ENCODE assay signal across 18 cellular contexts in the genomic region with DNA sequence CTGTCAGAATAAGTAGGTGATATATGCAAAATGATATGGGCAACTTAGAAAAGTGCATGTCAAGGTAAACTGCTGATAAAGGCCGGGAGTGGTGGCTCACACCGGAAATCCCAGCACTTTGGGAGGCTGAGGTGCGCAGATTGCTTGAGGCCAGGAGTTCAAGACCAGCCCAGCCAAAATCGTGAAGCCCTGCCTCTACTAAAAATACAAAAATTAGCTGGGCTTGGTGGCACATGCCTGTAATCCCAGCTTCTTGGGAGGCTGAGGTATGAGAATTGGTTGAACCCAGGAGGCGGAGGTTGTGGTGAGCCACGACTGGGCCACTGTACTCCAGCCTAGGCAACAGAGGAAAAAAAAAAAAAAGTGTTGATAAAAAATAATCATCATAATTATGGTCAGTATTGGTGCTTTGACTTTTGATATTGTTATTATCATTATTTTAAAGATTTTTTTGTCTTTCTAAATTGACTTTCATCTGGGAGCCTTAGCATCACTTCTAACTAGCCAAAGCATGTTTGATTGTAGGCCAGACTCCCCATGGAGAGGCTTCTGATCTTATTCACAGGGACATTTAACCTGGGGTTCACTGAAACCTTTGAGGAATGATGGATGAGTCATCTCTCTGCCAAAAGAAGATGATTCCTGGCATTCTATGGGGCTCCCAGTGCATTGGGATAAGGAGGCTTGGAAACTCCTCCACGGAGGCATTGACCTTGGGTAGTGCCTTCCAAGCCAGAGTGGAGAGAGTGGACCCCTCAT. TPM values are rescaled to one million over a fixed set of nuclear protein-coding genes. Genes with fewer than 3 reads are reported as not detected.
DNase-seq lines count a peak whose midpoint lies in the region; ATAC-seq and TF ChIP-seq lines count a peak whose summit lies in the region.
"Had no signal": no experiment of that assay in that cellular context is flagged by ENCODE, and none has a peak within 500 bp of the region (broad histone marks: within the 10 kb centered on the region; RNA-seq: fewer than 3 reads in every experiment).

No MANE protein-coding gene starts in this region.

- H2BK120ac ChIP-seq in IMR-90 (ENCODE audit: low read depth, low read length), result peak overlapping the region; percentile 35; the same call in 1 of the 2 replicates
- no peak overlapping the region for H2BK120ac ChIP-seq in mesendoderm (ENCODE audit: low read depth, low read length)

- H3K79me1 ChIP-seq in IMR-90 (ENCODE audit: low read depth in 1 of 2, low read length in 2 of 2), result peaks cover 46 to 86% of the 10 kb centered on the region in 2 experiments
- no peaks in the 10 kb centered on the region for H3K79me1 ChIP-seq in mesendoderm (ENCODE audit: low read length)

- TF ChIP-seq EP300 in SK-N-SH (IDR thresholded peaks at IDR 0.05; ENCODE audit: borderline replicate concordance in 1 of 2, low read depth in 1 of 2, low read length in 1 of 2), result no peak

- peak overlapping the region; percentile 4 for H4K5ac ChIP-seq in IMR-90 (ENCODE audit: low read depth, low read length)
- no peak overlapping the region for H4K5ac ChIP-seq in mesendoderm (ENCODE audit: low read length)

- H3K9me3 ChIP-seq in SK-N-SH (no peaks in the 10 kb centered on the region), IMR-90 (ENCODE audit: control insufficient read depth, insufficient read depth, low read length) (no peaks in the 10 kb centered on the region)
- H3K9me3 ChIP-seq: ascending aorta, Caco-2, SJSA1, transverse colon had no signal

- peak overlapping the region; percentile 30 for H2AK9ac ChIP-seq in IMR-90 (replicated peaks; ENCODE audit: low read depth, low read length, poor library complexity)

- peaks cover 15% of the 10 kb centered on the region for H3K9me1 ChIP-seq in IMR-90 (ENCODE audit: insufficient read depth, low read length)

- H2BK15ac ChIP-seq in IMR-90 (ENCODE audit: low read depth, low read length) (peak overlapping the region; percentile 30; the same call in 1 of the 3 replicates), mesendoderm (replicated peaks; ENCODE audit: low read depth) (no peak overlapping the region)

- H3K56ac ChIP-seq in IMR-90 (ENCODE audit: extremely low read depth, insufficient read depth, low read length) (no peak overlapping the region), mesendoderm (ENCODE audit: low read length) (no peak overlapping the region)

- H2AFZ ChIP-seq in SK-N-SH (ENCODE audit: low read depth) (no peak overlapping the region), IMR-90 (replicated peaks; ENCODE audit: low read length, poor library complexity) (no peak overlapping the region)

- H3K4ac ChIP-seq in IMR-90 (ENCODE audit: low read depth, low read length), result peak overlapping the region; percentile 50; the same call in 1 of the 2 replicates
- H3K4ac ChIP-seq in mesendoderm (ENCODE audit: low read depth, low read length), result no peak overlapping the region

- H3K14ac ChIP-seq in IMR-90 (replicated peaks; ENCODE audit: low read depth, low read length), result peak overlapping the region; percentile 43

- no peaks in the 10 kb centered on the region for H3K9me2 ChIP-seq in SK-N-SH

- H2BK20ac ChIP-seq in IMR-90 (ENCODE audit: low read depth, low read length), result no peak overlapping the region

- no peak overlapping the region for H3K9ac ChIP-seq in SK-N-SH
- no peak overlapping the region for H3K9ac ChIP-seq in IMR-90 (ENCODE audit: low read depth, low read length)
- H3K9ac ChIP-seq in mesendoderm (ENCODE audit: low read length), result no peak overlapping the region

- dilution Hi-C loops in IMR-90 (cut with HindIII; ENCODE audit: low sequenced_read_pairs, unreplicated experiment), result no loop called here

- no peak for TF ChIP-seq POLR2A in IMR-90 (IDR thresholded peaks at IDR 0.05; ENCODE audit: low read depth, low read length)

- no peak for TF ChIP-seq RAD21 in SK-N-SH (IDR thresholded peaks at IDR 0.05; ENCODE audit: low read length)
- no peak for TF ChIP-seq RAD21 in IMR-90 (IDR thresholded peaks at IDR 0.05; ENCODE audit: low read length)

- H3K79me2 ChIP-seq in SK-N-SH (ENCODE audit: insufficient read depth) (peaks cover 21% of the 10 kb centered on the region; the same call in 1 of the 2 replicates), mesendoderm (ENCODE audit: control insufficient read depth, insufficient read depth, low read length) (no peaks in the 10 kb centered on the region)

- H3K4me3 ChIP-seq in SK-N-SH (ENCODE audit: low read depth in 2 of 2, low read length in 1 of 2), result no peak overlapping the region
- H3K4me3 ChIP-seq in IMR-90 (ENCODE audit: insufficient read depth, low read depth, low read length), result no peak overlapping the region
- H3K4me3 ChIP-seq in mesendoderm (ENCODE audit: low read length), result no peak overlapping the region
- H3K4me3 ChIP-seq: ascending aorta, SJSA1, transverse colon had no signal

- H3K27ac ChIP-seq in SK-N-SH (ENCODE audit: low read depth in 2 of 2, low read length in 1 of 2) (no peak overlapping the region), IMR-90 (ENCODE audit: insufficient read depth, low read length) (0 out of 2 replicates have a peak overlapping the region, but pooled peaks have one; percentile 8), mesendoderm (ENCODE audit: low read depth, low read length) (peak overlapping the region; percentile 58)
- H3K27ac ChIP-seq: ascending aorta, SJSA1, VCaP had no signal

- peak overlapping the region in 1 of 2 experiments; percentile 25; a peak in 2 of 4 replicates for H4K8ac ChIP-seq in IMR-90 (ENCODE audit: low read depth in 2 of 2, low read length in 2 of 2)
- no peak overlapping the region for H4K8ac ChIP-seq in mesendoderm (ENCODE audit: low read depth, low read length)

- no peaks in the 10 kb centered on the region for H3K27me3 ChIP-seq in SK-N-SH (ENCODE audit: insufficient read depth)
- H3K27me3 ChIP-seq in IMR-90 (ENCODE audit: control insufficient read depth, insufficient read depth, low read length), result no peaks in the 10 kb centered on the region
- no peaks in the 10 kb centered on the region for H3K27me3 ChIP-seq in mesendoderm (ENCODE audit: insufficient read depth, low read length, poor library complexity)
- H3K27me3 ChIP-seq: ascending aorta, SJSA1, transverse colon had no signal

- H3F3A ChIP-seq in SK-N-SH (replicated peaks; ENCODE audit: insufficient read depth), result peaks cover 11% of the 10 kb centered on the region

- CTCF ChIA-PET in SK-N-SH (lab: Yijun Ruan, JAX) (interaction anchor here (0.9 to 5.6 kb wide), 5 partner anchors 9 to 81 kb away, joined by 3 to 34 read pairs (median 6); no protein-coding TSS in a partner anchor), IMR-90 (lab: Yijun Ruan, JAX) (interaction anchor here (0.7 to 0.9 kb wide), 2 partner anchors 11 to 13 kb away, joined by 3 read pairs; no protein-coding TSS in a partner anchor)

- 91% methylated on average over 7 of the region's 7 CpGs for WGBS in SK-N-SH (ENCODE audit: low lambda C conversion rate)
- 100% methylated on average over 1 of the region's 7 CpGs; no CpG with 5 or more reads in 1 of the 2 experiments for WGBS in IMR-90 (ENCODE audit: extremely low coverage in 2 of 2, insufficient read length in 1 of 2), 2 experiments
- no CpG with 5 or more reads among the region's 7 CpGs for WGBS in mesendoderm (ENCODE audit: extremely low coverage, insufficient coverage, low lambda C conversion rate)

- H2BK5ac ChIP-seq in IMR-90 (ENCODE audit: low read depth, low read length, poor library complexity, severe bottlenecking) (peak overlapping the region; percentile 37), mesendoderm (ENCODE audit: low read length) (no peak overlapping the region)

- in situ Hi-C loops in IMR-90 (cut with MboI; ENCODE audit: low sequenced_read_pairs), result no loop called here

- no TSS peak for BruUV-seq in IMR-90 (replicated peaks; lab: Mats Ljungman, UMichigan)

- H3K18ac ChIP-seq in IMR-90 (ENCODE audit: low read depth, low read length), result peak overlapping the region; percentile 16; the same call in 1 of the 2 replicates
- H3K18ac ChIP-seq in mesendoderm (ENCODE audit: low read length), result no peak overlapping the region

- H3K23ac ChIP-seq in IMR-90 (ENCODE audit: low read depth, low read length) (peak overlapping the region; percentile 20; the same call in 1 of the 2 replicates), mesendoderm (ENCODE audit: low read length) (no peak overlapping the region)

- no peaks in the 10 kb centered on the region for H3K36me3 ChIP-seq in SK-N-SH (replicated peaks in 1 of 2; ENCODE audit: control insufficient read depth in 1 of 2, insufficient read depth in 2 of 2, low read length in 1 of 2)
- H3K36me3 ChIP-seq in IMR-90 (ENCODE audit: control insufficient read depth, insufficient read depth, low read length), result peaks cover 35% of the 10 kb centered on the region
- no peaks in the 10 kb centered on the region for H3K36me3 ChIP-seq in mesendoderm (ENCODE audit: control insufficient read depth, insufficient read depth, low read length)
- H3K36me3 ChIP-seq: transverse colon had no signal

- peaks cover 3 to 6% of the 10 kb centered on the region in 2 experiments; a peak in 2 of 4 replicates for H3K4me1 ChIP-seq in SK-N-SH (ENCODE audit: control insufficient read depth in 1 of 2, insufficient read depth in 2 of 2, low read depth in 1 of 2, low read length in 1 of 2)
- H3K4me1 ChIP-seq in IMR-90 (ENCODE audit: control insufficient read depth, insufficient read depth, low read length), result peaks cover 7% of the 10 kb centered on the region
- peaks cover 6% of the 10 kb centered on the region for H3K4me1 ChIP-seq in mesendoderm (ENCODE audit: control insufficient read depth, low read depth, low read length)

- no peak overlapping the region for H3K4me2 ChIP-seq in SK-N-SH
- no peak overlapping the region for H3K4me2 ChIP-seq in IMR-90 (ENCODE audit: low read depth, low read length)
- no peak overlapping the region for H3K4me2 ChIP-seq in mesendoderm (ENCODE audit: low read length)

- TF ChIP-seq CTCF in SK-N-SH (IDR thresholded peaks at IDR 0.05) (no peak), IMR-90 (conservative IDR thresholded peaks at IDR 0.05; ENCODE audit: low read depth, low read length) (no peak)

- ATAC-seq in SK-N-SH treated with all-trans-retinoic acid at 6 μM for 48 hours, result no peak
- peak; percentile 24; the same call in 1 of the 2 replicates for ATAC-seq in IMR-90 (ENCODE audit: low read depth)

- DNase-seq in SK-N-SH (no peak), IMR-90 (peak; percentile 52), amniotic epithelial cell (ENCODE audit: low read depth) (peak; percentile 55), mesendoderm (peak; percentile 94), NCI-H1105 (lab: John Stamatoyannopoulos, UW) (no peak), OCI-M1 (lab: John Stamatoyannopoulos, UW) (no peak)
- DNase-seq in stimulated activated CD4-positive, alpha-beta T cell treated with anti-CD3 and anti-CD28 coated beads, Interleukin-2, amount 100 ng/mL, for 48 hours, result no peak
- DNase-seq: Caco-2; foreskin melanocyte; kidney; NCI-H1092 treated with DMSO at 0.1 percent for 48 hours; NCI-H526; stimulated activated CD4-positive, alpha-beta T cell treated with anti-CD3 and anti-CD28 coated beads, Interleukin-15, amount 100 ng/mL, for 24 hours; transverse colon had no signal

- H4K20me1 ChIP-seq in SK-N-SH (ENCODE audit: insufficient read depth) (no peaks in the 10 kb centered on the region), IMR-90 (ENCODE audit: insufficient read depth, low read length) (no peaks in the 10 kb centered on the region)

- H2AK5ac ChIP-seq in IMR-90 (ENCODE audit: low read depth, low read length), result 0 out of 2 replicates have a peak overlapping the region, but pooled peaks have one; percentile 11
- no peak overlapping the region for H2AK5ac ChIP-seq in mesendoderm (ENCODE audit: low read length)

- H4K91ac ChIP-seq in IMR-90 (ENCODE audit: insufficient read depth, low read depth, low read length), result peak overlapping the region; percentile 13; the same call in 1 of the 2 replicates

- intact Hi-C loops in IMR-90 (cut with micrococcal nuclease), result no loop called here

- POLR2A ChIA-PET in SK-N-SH (lab: Yijun Ruan, JAX), result no interaction called here
- POLR2A ChIA-PET in IMR-90 (lab: Charles Lee; ENCODE audit: unreplicated experiment), result no interaction called here

RNA-seq across cellular contexts. Expression of gene ZBTB38, which starts 5.6 kb away (rescaled TPM):
- polyA plus RNA-seq in SK-N-SH (2012; rRNA removed) (10.1 and 11.3 TPM in 2 replicates), IMR-90 (2012; rRNA removed) (44.9 and 45.1 TPM in 2 replicates)
- polyA plus RNA-seq in SK-N-SH (2012; cell fraction: cytosol; rRNA removed), result 11.6 and 11.7 TPM in 2 replicates
- polyA plus RNA-seq in SK-N-SH (2012; cell fraction: nucleus; rRNA removed), result 20.0 and 21.9 TPM in 2 replicates
- 230 and 274 TPM in 2 replicates for total RNA-seq in IMR-90 (2012; rRNA removed)
- 15.3 and 16.3 TPM in 2 replicates for polyA plus RNA-seq in IMR-90 (2012; cell fraction: cytosol; rRNA removed)
- polyA plus RNA-seq in IMR-90 (2012; cell fraction: nucleus; rRNA removed; ENCODE audit: low replicate concordance), result 12.9 and 53.4 TPM in 2 replicates
- 20.8 TPM for polyA plus RNA-seq in mesendoderm (2013, experiment 1 of 2)
- 20.5 TPM for polyA plus RNA-seq in mesendoderm (2013, experiment 2 of 2)

Comparison
In these comparisons a context has a peak if more than half of its experiments do, and no peak if none do; other contexts are left out.
1. DNase-seq: peak in IMR-90 (single experiment), amniotic epithelial cell (single experiment) and mesendoderm (single experiment); none in SK-N-SH (single experiment), NCI-H1105 (single experiment), stimulated activated CD4-positive, alpha-beta T cell treated with anti-CD3 and anti-CD28 coated beads, Interleukin-2, amount 100 ng/mL, for 48 hours (0 of 2) and OCI-M1 (single experiment).
2. H3K27ac ChIP-seq: peak in IMR-90 (single experiment) and mesendoderm (single experiment); none in SK-N-SH (0 of 2).